Comparison of ENCODE assay signal across 23 cellular contexts in genomic region chr18:2897015-2897414, GRCh38. TPM values are rescaled to one million over a fixed set of nuclear protein-coding genes. Genes with fewer than 3 reads are reported as not detected.
A peak's percentile ranks its signal among the peaks of the same experiment; 100 is the strongest.
DNase-seq lines count a peak whose midpoint lies in the region; TF ChIP-seq lines count a peak whose summit lies in the region.
"Had no signal": no experiment of that assay in that cellular context is flagged by ENCODE, and none has a peak within 500 bp of the region (broad histone marks: within the 10 kb centered on the region; RNA-seq: fewer than 3 reads in every experiment).

No MANE protein-coding gene starts in this region.

- no peak overlapping the region for H3K4me3 ChIP-seq in parathyroid adenoma (ENCODE audit: low read depth, low read length)
- H3K4me3 ChIP-seq: BLaER1, PC-9, SJCRH30 had no signal

- H3K79me2 ChIP-seq in parathyroid adenoma = peaks cover 33% of the 10 kb centered on the region

- no peaks in the 10 kb centered on the region for H3K27me3 Mint-ChIP-seq in CD14-positive monocyte (ENCODE audit: low read depth in 3 of 3)
- H3K27me3 Mint-ChIP-seq in dendritic cell treated with granulocyte-macrophage colony-stimulating factor and Interleukin-4, amounts not matched to agents 40 ng/mL and 50 ng/mL, for 4 days = no peaks in the 10 kb centered on the region
- H3K27me3 Mint-ChIP-seq: CD4-positive, alpha-beta memory T cell had no signal

- POLR2A ChIA-PET in GM10248 (lab: Yijun Ruan, JAX) = no interaction called here

- TF ChIP-seq CTCF in CD14-positive monocyte (IDR thresholded peaks at IDR 0.05) = no peak
- no peak for TF ChIP-seq CTCF in parathyroid adenoma (IDR thresholded peaks at IDR 0.05)
- no peak for TF ChIP-seq CTCF in GM10248 (IDR thresholded peaks at IDR 0.05; ENCODE audit: control extremely low read depth, extremely low read depth, low read depth, missing control alignments)

- peaks cover 85% of the 10 kb centered on the region for H3K4me1 ChIP-seq in parathyroid adenoma
- H3K4me1 ChIP-seq: SJCRH30 had no signal

- peak overlapping the region in 4 of 7 donors; percentile 21 to 88 (median 75) for H3K27ac Mint-ChIP-seq in CD14-positive monocyte
- H3K27ac Mint-ChIP-seq in dendritic cell treated with granulocyte-macrophage colony-stimulating factor and Interleukin-4, amounts not matched to agents 40 ng/mL and 50 ng/mL, for 4 days = peak overlapping the region; percentile 92

- no peaks in the 10 kb centered on the region for H3K27me3 ChIP-seq in parathyroid adenoma (ENCODE audit: control insufficient read depth, insufficient read depth, low read length)
- H3K27me3 ChIP-seq: BLaER1, SJCRH30 had no signal

- H3K4me3 Mint-ChIP-seq in CD14-positive monocyte = no peak overlapping the region
- no peak overlapping the region for H3K4me3 Mint-ChIP-seq in dendritic cell treated with granulocyte-macrophage colony-stimulating factor and Interleukin-4, amounts not matched to agents 40 ng/mL and 50 ng/mL, for 4 days

- H2AFZ ChIP-seq in parathyroid adenoma = no peak overlapping the region
- H2AFZ ChIP-seq: PC-9 had no signal

- H3K4me2 ChIP-seq in parathyroid adenoma (ENCODE audit: low read length) = no peak overlapping the region
- H3K4me2 ChIP-seq: BLaER1, PC-9 had no signal

- intact Hi-C loops in CD14-positive monocyte (cut with micrococcal nuclease) = loop anchor here in 1 of 2 donors (5.0 kb wide), 1 partner anchor 50 kb away; the partner anchor contains the start of gene EMILIN2
- intact Hi-C loops in dendritic cell treated with granulocyte-macrophage colony-stimulating factor and Interleukin-4, amounts not matched to agents 40 ng/mL and 50 ng/mL, for 4 days (cut with micrococcal nuclease) = no loop called here

- H3K36me3 ChIP-seq in parathyroid adenoma (ENCODE audit: control insufficient read depth, insufficient read depth, low read length) = no peaks in the 10 kb centered on the region
- H3K36me3 ChIP-seq: BLaER1, SJCRH30 had no signal

- H3K9ac ChIP-seq in parathyroid adenoma = no peak overlapping the region
- H3K9ac ChIP-seq: BLaER1 had no signal

- no peaks in the 10 kb centered on the region for H3K9me3 ChIP-seq in parathyroid adenoma (ENCODE audit: control insufficient read depth, low read length)
- H3K9me3 ChIP-seq: SJCRH30 had no signal

- DNase-seq in CD14-positive monocyte (ENCODE audit: low spot score) (no peak), Caki2 (ENCODE audit: low read depth) (peak; percentile 40), GM10248 (ENCODE audit: extremely low spot score) (no peak)
- no peak for DNase-seq in activated CD4-positive, alpha-beta T cell treated with anti-CD3 and anti-CD28 coated beads for 1 hour
- DNase-seq in activated CD8-positive, alpha-beta memory T cell treated with anti-CD3 and anti-CD28 coated beads for 24 hours = no peak
- DNase-seq: CD4-positive, alpha-beta memory T cell; COR-L47; DMS153; DND-41; Karpas-422; NCI-H1092 treated with DMSO at 0.1 percent for 48 hours; NCI-H1436; NCI-H187; NCI-H2081 treated with DMSO at 0.1 percent for 48 hours; NCI-H2171; NCI-H345; NCI-H510A treated with DMSO at 0.1 percent for 48 hours; NK-92 treated with Interleukin-12 subunit alpha and Interleukin-12 subunit beta, amount 100 ng/mL, for 24 hours; PC-9; SJCRH30 had no signal

- CTCF ChIA-PET in GM10248 (lab: Yijun Ruan, JAX) = no interaction called here

- H3K36me3 Mint-ChIP-seq in CD14-positive monocyte = peaks cover 56 to 93% of the 10 kb centered on the region in 2 donors
- peaks cover 63% of the 10 kb centered on the region for H3K36me3 Mint-ChIP-seq in dendritic cell treated with granulocyte-macrophage colony-stimulating factor and Interleukin-4, amounts not matched to agents 40 ng/mL and 50 ng/mL, for 4 days (ENCODE audit: low read depth)

- peaks cover 0 to 2% (median 0%) of the 10 kb centered on the region in 7 donors for H3K9me3 Mint-ChIP-seq in CD14-positive monocyte
- H3K9me3 Mint-ChIP-seq in dendritic cell treated with granulocyte-macrophage colony-stimulating factor and Interleukin-4, amounts not matched to agents 40 ng/mL and 50 ng/mL, for 4 days = peaks cover 13% of the 10 kb centered on the region
- H3K9me3 Mint-ChIP-seq: CD4-positive, alpha-beta memory T cell had no signal

- H3K4me1 Mint-ChIP-seq in CD14-positive monocyte = peaks cover 35% of the 10 kb centered on the region
- peaks cover 64% of the 10 kb centered on the region for H3K4me1 Mint-ChIP-seq in dendritic cell treated with granulocyte-macrophage colony-stimulating factor and Interleukin-4, amounts not matched to agents 40 ng/mL and 50 ng/mL, for 4 days (ENCODE audit: low read depth)

- H3K27ac ChIP-seq in parathyroid adenoma = peak overlapping the region; percentile 99
- H3K27ac ChIP-seq: BLaER1, PC-9, SJCRH30 had no signal

- in situ Hi-C loops in Caki2 (cut with HindIII; ENCODE audit: low pct_unique_long_range_greater_than_20kb, low sequenced_read_pairs) = no loop called here

RNA-seq across cellular contexts. Expression of gene EMILIN2, which starts 50.2 kb away (rescaled TPM):
- 10 to 100 TPM; 30.5 to 33.8 TPM for polyA plus RNA-seq in CD14-positive monocyte
- total RNA-seq in Caki2 (2014; rRNA removed; shearing (Covaris generic); ENCODE audit: low replicate concordance) = 5.8 and 27.3 TPM in 2 replicates
